Comparison of ENCODE assay signal across 15 cellular contexts in genomic region chr6:24940311-24940917, GRCh38. TPM values are rescaled to one million over a fixed set of nuclear protein-coding genes. Genes with fewer than 3 reads are reported as not detected.
DNase-seq lines count a peak whose midpoint lies in the region; ATAC-seq and TF ChIP-seq lines count a peak whose summit lies in the region.
"Had no signal": no experiment of that assay in that cellular context is flagged by ENCODE, and none has a peak within 500 bp of the region (broad histone marks: within the 10 kb centered on the region; RNA-seq: fewer than 3 reads in every experiment).

No MANE protein-coding gene starts in this region.

- H3K27me3 Mint-ChIP-seq in activated naive CD4-positive, alpha-beta T cell treated with anti-CD3 and anti-CD28 coated beads, Interleukin-2, amount 50 U/mL, for 24 hours = no peaks in the 10 kb centered on the region
- H3K27me3 Mint-ChIP-seq in activated T-helper 17 cell treated with anti-CD3 and anti-CD28 coated beads, Interleukin-2, amount 50 U/mL, for 72 hours = no peaks in the 10 kb centered on the region

- peaks cover 17% of the 10 kb centered on the region for H3K36me3 Mint-ChIP-seq in activated naive CD4-positive, alpha-beta T cell treated with anti-CD3 and anti-CD28 coated beads, Interleukin-2, amount 50 U/mL, for 24 hours
- H3K36me3 Mint-ChIP-seq in activated T-helper 17 cell treated with anti-CD3 and anti-CD28 coated beads, Interleukin-2, amount 50 U/mL, for 72 hours (ENCODE audit: low read depth) = peaks cover 21% of the 10 kb centered on the region

- H3K9me3 ChIP-seq in MM.1S (replicated peaks; ENCODE audit: insufficient read depth, low read length) (no peaks in the 10 kb centered on the region), WERI-Rb-1 (ENCODE audit: severe bottlenecking) (peaks cover 15% of the 10 kb centered on the region)

- H3F3A ChIP-seq in MM.1S (ENCODE audit: insufficient read depth, low read length) = 0 out of 2 replicates have a peak, but pooled peaks cover 3% of the 10 kb centered on the region

- H3K27ac Mint-ChIP-seq in activated naive CD4-positive, alpha-beta T cell treated with anti-CD3 and anti-CD28 coated beads, Interleukin-2, amount 50 U/mL, for 24 hours = peak overlapping the region; percentile 97
- H3K27ac Mint-ChIP-seq in activated T-helper 17 cell treated with anti-CD3 and anti-CD28 coated beads, Interleukin-2, amount 50 U/mL, for 72 hours = peak overlapping the region; percentile 31

- H3K27me3 ChIP-seq in MM.1S (replicated peaks; ENCODE audit: insufficient read depth, low read length) = peaks cover 30% of the 10 kb centered on the region
- H3K27me3 ChIP-seq in WERI-Rb-1 (ENCODE audit: insufficient read depth, low read depth, severe bottlenecking) = no peaks in the 10 kb centered on the region
- H3K27me3 ChIP-seq: breast epithelium, upper lobe of right lung had no signal

- H2AFZ ChIP-seq in MM.1S (ENCODE audit: low read length) = no peak overlapping the region

- H3K79me2 ChIP-seq in MM.1S (ENCODE audit: low read length) = no peaks in the 10 kb centered on the region

- peak overlapping the region; percentile 77 for H3K4me3 Mint-ChIP-seq in activated naive CD4-positive, alpha-beta T cell treated with anti-CD3 and anti-CD28 coated beads, Interleukin-2, amount 50 U/mL, for 24 hours
- H3K4me3 Mint-ChIP-seq in activated T-helper 17 cell treated with anti-CD3 and anti-CD28 coated beads, Interleukin-2, amount 50 U/mL, for 72 hours = peak overlapping the region; percentile 51
- H3K4me3 Mint-ChIP-seq: H9 had no signal

- H3K4me1 ChIP-seq in MM.1S (ENCODE audit: low read length) = peaks cover 17% of the 10 kb centered on the region
- H3K4me1 ChIP-seq: breast epithelium, upper lobe of right lung had no signal

- H3K9ac ChIP-seq in MM.1S (ENCODE audit: low read length) = no peak overlapping the region

- DNase-seq in activated naive CD4-positive, alpha-beta T cell treated with anti-CD3 and anti-CD28 coated beads, Interleukin-2, amount 50 U/mL, for 16 hours = no peak
- DNase-seq in MM.1S = no peak
- DNase-seq in D341Med (ENCODE audit: low spot score) = no peak
- DNase-seq in NCI-H1417 treated with DMSO at 0.1 percent for 48 hours (lab: John Stamatoyannopoulos, UW) = no peak
- DNase-seq in WERI-Rb-1 = no peak
- DNase-seq: DMS79 treated with DMSO at 0.1 percent for 48 hours, H9, NCI-H1092, NCI-H2171 treated with DMSO at 0.1 percent for 48 hours, upper lobe of right lung had no signal

- peaks cover 5% of the 10 kb centered on the region for H3K9me3 Mint-ChIP-seq in activated naive CD4-positive, alpha-beta T cell treated with anti-CD3 and anti-CD28 coated beads, Interleukin-2, amount 50 U/mL, for 24 hours
- peaks cover 9% of the 10 kb centered on the region for H3K9me3 Mint-ChIP-seq in activated T-helper 17 cell treated with anti-CD3 and anti-CD28 coated beads, Interleukin-2, amount 50 U/mL, for 72 hours

- peaks cover 70% of the 10 kb centered on the region for H3K4me1 Mint-ChIP-seq in activated naive CD4-positive, alpha-beta T cell treated with anti-CD3 and anti-CD28 coated beads, Interleukin-2, amount 50 U/mL, for 24 hours
- peaks cover 44% of the 10 kb centered on the region for H3K4me1 Mint-ChIP-seq in activated T-helper 17 cell treated with anti-CD3 and anti-CD28 coated beads, Interleukin-2, amount 50 U/mL, for 72 hours

- H3K4me2 ChIP-seq in MM.1S (ENCODE audit: low read depth, low read length) = peak overlapping the region; percentile 13; the same call in 1 of the 2 replicates

- H4K20me1 ChIP-seq in MM.1S (ENCODE audit: insufficient read depth, low read length) = no peaks in the 10 kb centered on the region

- H3K4me3 ChIP-seq in MM.1S (ENCODE audit: low read length) = no peak overlapping the region
- H3K4me3 ChIP-seq in WERI-Rb-1 (ENCODE audit: low read depth, low read length) = no peak overlapping the region
- H3K4me3 ChIP-seq: breast epithelium, upper lobe of right lung had no signal

- ATAC-seq in activated T-helper 17 cell treated with anti-CD3 and anti-CD28 coated beads, Interleukin-2, amount 50 U/mL, for 72 hours (replicated peaks) = no peak
- no peak for ATAC-seq in HG03097 (IDR thresholded peaks at IDR 0.05; ENCODE audit: low FRiP score, unreplicated experiment)
- ATAC-seq: SK-N-SH treated with all-trans-retinoic acid at 6 μM for 48 hours, upper lobe of right lung had no signal

- H3K9me2 ChIP-seq in MM.1S (replicated peaks; ENCODE audit: insufficient read depth, low read length) = no peaks in the 10 kb centered on the region

- no peak for TF ChIP-seq CTCF in MM.1S (IDR thresholded peaks at IDR 0.05; ENCODE audit: low read length)
- no peak for TF ChIP-seq CTCF in WERI-Rb-1 (IDR thresholded peaks at IDR 0.05; ENCODE audit: low read depth, low read length)

- H3K36me3 ChIP-seq in MM.1S (replicated peaks; ENCODE audit: insufficient read depth, low read length) (no peaks in the 10 kb centered on the region), WERI-Rb-1 (no peaks in the 10 kb centered on the region)
- H3K36me3 ChIP-seq: breast epithelium, upper lobe of right lung had no signal

- H3K27ac ChIP-seq in MM.1S (ENCODE audit: low read length) (no peak overlapping the region), WERI-Rb-1 (no peak overlapping the region)
- H3K27ac ChIP-seq: breast epithelium, upper lobe of right lung had no signal

RNA-seq across cellular contexts. Expression of gene RIPOR2, which starts 4.7 kb away (rescaled TPM):
- total RNA-seq in activated T-helper 17 cell treated with anti-CD3 and anti-CD28 coated beads, Interleukin-2, amount 50 U/mL, for 72 hours = 100 to 1,000 TPM in 1 of 2 donors, 10 to 100 TPM in 1; 47.5 to 113 TPM
